Comparison of ENCODE assay signal across 15 cellular contexts in genomic region chr4:17630228-17630627, GRCh38. TPM values are rescaled to one million over a fixed set of nuclear protein-coding genes. Genes with fewer than 3 reads are reported as not detected.
DNase-seq lines count a peak whose midpoint lies in the region; ATAC-seq and TF ChIP-seq lines count a peak whose summit lies in the region.
"Had no signal": no experiment of that assay in that cellular context is flagged by ENCODE, and none has a peak within 500 bp of the region (broad histone marks: within the 10 kb centered on the region; RNA-seq: fewer than 3 reads in every experiment).

No MANE protein-coding gene starts in this region.

- no peak overlapping the region for H3K4me3 Mint-ChIP-seq in activated T-helper 1 cell treated with anti-CD3 and anti-CD28 coated beads, Interleukin-12 subunit alpha, Interleukin-12 subunit beta, Interleukin-2, Interleukin-4 antibody, amounts not matched to agents 30 ng/mL and 10 ng/mL and 1 ng/mL, durations not matched to agents 14 hours and 24 hours and 36 hours
- H3K4me3 Mint-ChIP-seq: CD8-positive, alpha-beta T cell; HFFc6 had no signal

- peaks cover 86% of the 10 kb centered on the region for H3K36me3 ChIP-seq in WERI-Rb-1

- 91% methylated on average over 4 of the region's 4 CpGs for WGBS in right cardiac atrium

- no peak for ATAC-seq in right cardiac atrium
- ATAC-seq: CD8-positive, alpha-beta T cell had no signal

- no peaks in the 10 kb centered on the region for H3K4me1 Mint-ChIP-seq in activated T-helper 1 cell treated with anti-CD3 and anti-CD28 coated beads, Interleukin-12 subunit alpha, Interleukin-12 subunit beta, Interleukin-2, Interleukin-4 antibody, amounts not matched to agents 30 ng/mL and 10 ng/mL and 1 ng/mL, durations not matched to agents 14 hours and 24 hours and 36 hours (ENCODE audit: low read depth)

- H3K27ac Mint-ChIP-seq in activated T-helper 1 cell treated with anti-CD3 and anti-CD28 coated beads, Interleukin-12 subunit alpha, Interleukin-12 subunit beta, Interleukin-2, Interleukin-4 antibody, amounts not matched to agents 30 ng/mL and 10 ng/mL and 1 ng/mL, durations not matched to agents 14 hours and 24 hours and 36 hours = no peak overlapping the region
- H3K27ac Mint-ChIP-seq: HFFc6 had no signal

- peak; percentile 7; the same call in 1 of the 2 replicates for TF ChIP-seq CTCF in WERI-Rb-1 (IDR thresholded peaks at IDR 0.05; ENCODE audit: low read depth, low read length)

- no peaks in the 10 kb centered on the region for H3K9me3 Mint-ChIP-seq in activated T-helper 1 cell treated with anti-CD3 and anti-CD28 coated beads, Interleukin-12 subunit alpha, Interleukin-12 subunit beta, Interleukin-2, Interleukin-4 antibody, amounts not matched to agents 30 ng/mL and 10 ng/mL and 1 ng/mL, durations not matched to agents 14 hours and 24 hours and 36 hours
- H3K9me3 Mint-ChIP-seq: CD8-positive, alpha-beta T cell; HFFc6 had no signal

- H3K36me3 Mint-ChIP-seq in activated T-helper 1 cell treated with anti-CD3 and anti-CD28 coated beads, Interleukin-12 subunit alpha, Interleukin-12 subunit beta, Interleukin-2, Interleukin-4 antibody, amounts not matched to agents 30 ng/mL and 10 ng/mL and 1 ng/mL, durations not matched to agents 14 hours and 24 hours and 36 hours (ENCODE audit: low read depth) = peaks cover 57% of the 10 kb centered on the region

- H3K27me3 ChIP-seq in right cardiac atrium (ENCODE audit: control insufficient read depth, insufficient read depth) = no peaks in the 10 kb centered on the region
- H3K27me3 ChIP-seq in WERI-Rb-1 (ENCODE audit: insufficient read depth, low read depth, severe bottlenecking) = no peaks in the 10 kb centered on the region
- H3K27me3 ChIP-seq: BLaER1 had no signal

- H3K27ac ChIP-seq in right cardiac atrium (ENCODE audit: low read length) (no peak overlapping the region), WERI-Rb-1 (no peak overlapping the region)
- H3K27ac ChIP-seq: BLaER1, HL-60 had no signal

- H3K4me1 ChIP-seq in right cardiac atrium (ENCODE audit: control insufficient read depth, insufficient read depth, low read length) = no peaks in the 10 kb centered on the region

- H3K27me3 Mint-ChIP-seq in activated T-helper 1 cell treated with anti-CD3 and anti-CD28 coated beads, Interleukin-12 subunit alpha, Interleukin-12 subunit beta, Interleukin-2, Interleukin-4 antibody, amounts not matched to agents 30 ng/mL and 10 ng/mL and 1 ng/mL, durations not matched to agents 14 hours and 24 hours and 36 hours (ENCODE audit: insufficient read depth) = no peaks in the 10 kb centered on the region

- intact Hi-C loops in cardiac septum (cut with DNase I) (no loop called here), right cardiac atrium (cut with DNase I) (loop anchor here in 1 of 4 donors (10.0 kb wide), 1 partner anchor 75 kb away; no protein-coding TSS in a partner anchor)
- intact Hi-C loops in activated T-helper 1 cell treated with anti-CD3 and anti-CD28 coated beads, Interleukin-12 subunit alpha, Interleukin-12 subunit beta, Interleukin-2, Interleukin-4 antibody, amounts not matched to agents 30 ng/mL and 10 ng/mL and 1 ng/mL, durations not matched to agents 14 hours and 24 hours and 36 hours (cut with micrococcal nuclease) = no loop called here

- H3K4me3 ChIP-seq in right cardiac atrium (ENCODE audit: low read length) (no peak overlapping the region), WERI-Rb-1 (ENCODE audit: low read depth, low read length) (no peak overlapping the region)
- H3K4me3 ChIP-seq: BLaER1 had no signal

- H3K9me3 ChIP-seq in right cardiac atrium (ENCODE audit: control insufficient read depth, low read length) (no peaks in the 10 kb centered on the region), WERI-Rb-1 (ENCODE audit: severe bottlenecking) (no peaks in the 10 kb centered on the region)
- H3K9me3 ChIP-seq: BLaER1 had no signal

- DNase-seq in NCI-H82 (lab: John Stamatoyannopoulos, UW) = peak; percentile 5
- no peak for DNase-seq in NCI-H82 treated with DMSO at 0.1 percent for 48 hours (lab: John Stamatoyannopoulos, UW; ENCODE audit: unreplicated experiment)
- peak; percentile 12 for DNase-seq in cardiac septum (ENCODE audit: low spot score)
- no peak for DNase-seq in right cardiac atrium
- no peak for DNase-seq in WERI-Rb-1
- DNase-seq in stimulated activated CD8-positive, alpha-beta memory T cell treated with anti-CD3 and anti-CD28 coated beads, Interleukin-4, amount 100 ng/mL, for 48 hours = peak; percentile 19
- DNase-seq in RKO (ENCODE audit: low spot score) = no peak
- DNase-seq in activated T-helper 1 cell treated with anti-CD3 and anti-CD28 coated beads, Interleukin-12 subunit alpha, Interleukin-12 subunit beta, Interleukin-2, Interleukin-4 antibody, amounts not matched to agents 30 ng/mL and 10 ng/mL and 1 ng/mL, durations not matched to agents 14 hours and 24 hours and 36 hours (ENCODE audit: low spot score) = no peak
- DNase-seq: 8988T; Calu3; CD8-positive, alpha-beta T cell; HCEC 1CT; HFFc6 had no signal

RNA-seq across cellular contexts. Expression of gene MED28, which starts 15.8 kb away (rescaled TPM):
- total RNA-seq in cardiac septum (21.7 TPM), right cardiac atrium (10 to 100 TPM; 22.1 to 34.3 (median 29.1) TPM)
- 10.2 TPM for polyA plus RNA-seq in right cardiac atrium
- 46.6 and 49.6 TPM in 2 replicates for total RNA-seq in activated T-helper 1 cell treated with anti-CD3 and anti-CD28 coated beads, Interleukin-12 subunit alpha, Interleukin-12 subunit beta, Interleukin-2, Interleukin-4 antibody, amounts not matched to agents 30 ng/mL and 10 ng/mL and 1 ng/mL, durations not matched to agents 14 hours and 24 hours and 36 hours

RNA-seq across cellular contexts. Expression of gene LAP3, which starts 53.2 kb away (rescaled TPM):
- total RNA-seq in cardiac septum (58.9 TPM), right cardiac atrium (10 to 100 TPM; 36.1 to 61.6 (median 49.1) TPM)
- 31.2 TPM for polyA plus RNA-seq in right cardiac atrium
- total RNA-seq in activated T-helper 1 cell treated with anti-CD3 and anti-CD28 coated beads, Interleukin-12 subunit alpha, Interleukin-12 subunit beta, Interleukin-2, Interleukin-4 antibody, amounts not matched to agents 30 ng/mL and 10 ng/mL and 1 ng/mL, durations not matched to agents 14 hours and 24 hours and 36 hours = 108 and 109 TPM in 2 replicates

Comparison
In these comparisons a context has a peak if more than half of its experiments do, and no peak if none do; other contexts are left out.
1. DNase-seq: peak in NCI-H82 (single experiment), cardiac septum (single experiment) and stimulated activated CD8-positive, alpha-beta memory T cell treated with anti-CD3 and anti-CD28 coated beads, Interleukin-4, amount 100 ng/mL, for 48 hours (single experiment); none in NCI-H82 treated with DMSO at 0.1 percent for 48 hours (single experiment), right cardiac atrium (0 of 3), WERI-Rb-1 (single experiment), RKO (single experiment) and activated T-helper 1 cell treated with anti-CD3 and anti-CD28 coated beads, Interleukin-12 subunit alpha, Interleukin-12 subunit beta, Interleukin-2, Interleukin-4 antibody, amounts not matched to agents 30 ng/mL and 10 ng/mL and 1 ng/mL, durations not matched to agents 14 hours and 24 hours and 36 hours (single experiment).